ENCODE assay signal across 21 cellular contexts in genomic region chr5:13946111-13946510, GRCh38. TPM values are rescaled to one million over a fixed set of nuclear protein-coding genes. Genes with fewer than 3 reads are reported as not detected.
DNase-seq lines count a peak whose midpoint lies in the region; ATAC-seq lines count a peak whose summit lies in the region.
"Had no signal": no experiment of that assay in that cellular context is flagged by ENCODE, and none has a peak within 500 bp of the region (broad histone marks: within the 10 kb centered on the region; RNA-seq: fewer than 3 reads in every experiment).

No MANE protein-coding gene starts in this region.

- DNase-seq in DMS79 (lab: John Stamatoyannopoulos, UW), result peak; percentile 22
- peak; percentile 98 for DNase-seq in NCI-H446 (lab: John Stamatoyannopoulos, UW)
- DNase-seq in cerebellar cortex (ENCODE audit: low spot score), result peak; percentile 58
- DNase-seq in occipital lobe (lab: John Stamatoyannopoulos, UW), result peak; percentile 59
- DNase-seq in HuH-7.5 (ENCODE audit: low spot score), result no peak
- DNase-seq: activated CD4-positive, alpha-beta T cell treated with anti-CD3 and anti-CD28 coated beads for 1 hour; activated CD8-positive, alpha-beta memory T cell treated with anti-CD3 and anti-CD28 coated beads, Interleukin-2, amount 50 U/mL, for 4 hours; activated naive CD4-positive, alpha-beta T cell treated with anti-CD3 and anti-CD28 coated beads, Interleukin-2, amount 10 ng/mL, durations not matched to agents 7 days and 5 days; DND-41; effector memory CD8-positive, alpha-beta T cell; Kasumi-1; mesenchymal stem cell; NCI-H187 treated with DMSO at 0.1 percent for 48 hours; NK-92 treated with Interleukin-12 subunit alpha and Interleukin-12 subunit beta, amount 100 ng/mL, for 24 hours; Right ventricle myocardium superior; stimulated activated CD4-positive, alpha-beta T cell treated with anti-CD3 and anti-CD28 coated beads, Interleukin-4, amount 100 ng/mL, for 24 hours; T-helper 2 cell had no signal

- no peak for ATAC-seq in GM21528 (IDR thresholded peaks at IDR 0.05; ENCODE audit: low FRiP score, unreplicated experiment)
- ATAC-seq in GM21529 (IDR thresholded peaks at IDR 0.05; ENCODE audit: unreplicated experiment), result no peak
- no peak for ATAC-seq in GM21526 (IDR thresholded peaks at IDR 0.05; ENCODE audit: low FRiP score, unreplicated experiment)
- ATAC-seq: effector memory CD8-positive, alpha-beta T cell; sciatic nerve had no signal

RNA-seq across cellular contexts. Expression of gene DNAH5, which starts 1.6 kb away (rescaled TPM):
- 5.5 TPM for total RNA-seq in occipital lobe
